ENCODE assay signal across 19 cellular contexts in genomic region chr17:59027750-59028149, GRCh38.
DNase-seq lines count a peak whose midpoint lies in the region; ATAC-seq, FAIRE-seq and TF ChIP-seq lines count a peak whose summit lies in the region.
"Had no signal": no experiment of that assay in that cellular context is flagged by ENCODE, and none has a peak within 500 bp of the region (broad histone marks: within the 10 kb centered on the region; RNA-seq: fewer than 3 reads in every experiment).

No MANE protein-coding gene starts in this region.

- no peaks in the 10 kb centered on the region for H3K79me2 ChIP-seq in HepG2 (ENCODE audit: insufficient read depth, low read length)

- H3K4ac ChIP-seq in mesenchymal stem cell (ENCODE audit: low read depth in 1 of 2, low read length in 2 of 2) = no peak overlapping the region

- H3K4me3 ChIP-seq in BLaER1 treated with 17β-estradiol and CSF1 and Interleukin-3, amounts not matched to agents 10 nM and 100 nM = no peak overlapping the region
- no peak overlapping the region for H3K4me3 ChIP-seq in CD8-positive, alpha-beta T cell (ENCODE audit: low read depth, low read length)
- H3K4me3 ChIP-seq in mesenchymal stem cell (ENCODE audit: insufficient read depth in 1 of 2, low read depth in 1 of 2, low read length in 2 of 2) (no peak overlapping the region), HepG2 (replicated peaks in 1 of 3; ENCODE audit: insufficient read depth in 1 of 3, low read depth in 2 of 3, low read length in 3 of 3) (no peak overlapping the region)

- H3K9me3 Mint-ChIP-seq in CD8-positive, alpha-beta T cell = no peaks in the 10 kb centered on the region
- H3K9me3 Mint-ChIP-seq in activated T-helper 17 cell treated with anti-CD3 and anti-CD28 coated beads, Interleukin-2, amount 50 U/mL, for 72 hours = no peaks in the 10 kb centered on the region
- H3K9me3 Mint-ChIP-seq in activated naive CD4-positive, alpha-beta T cell treated with anti-CD3 and anti-CD28 coated beads for 36 hours = no peaks in the 10 kb centered on the region
- H3K9me3 Mint-ChIP-seq: nephron; T-helper 2 cell treated with Interferon-gamma antibody and Interleukin-4, amounts not matched to agents 5 μg/mL and 100 μg/mL, for 36 hours had no signal

- no peak overlapping the region for H2AFZ ChIP-seq in mesenchymal stem cell (ENCODE audit: low read depth, low read length)
- no peak overlapping the region for H2AFZ ChIP-seq in HepG2 (ENCODE audit: low read length)

- H3K27me3 Mint-ChIP-seq in CD8-positive, alpha-beta T cell (ENCODE audit: low read depth) = no peaks in the 10 kb centered on the region
- no peaks in the 10 kb centered on the region for H3K27me3 Mint-ChIP-seq in activated T-helper 17 cell treated with anti-CD3 and anti-CD28 coated beads, Interleukin-2, amount 50 U/mL, for 72 hours
- no peaks in the 10 kb centered on the region for H3K27me3 Mint-ChIP-seq in activated naive CD4-positive, alpha-beta T cell treated with anti-CD3 and anti-CD28 coated beads for 36 hours (ENCODE audit: low read depth)

- no peaks in the 10 kb centered on the region; a peak in 1 of 22 replicates for H4K20me1 ChIP-seq in BLaER1 treated with 17β-estradiol and CSF1 and Interleukin-3, amounts not matched to agents 10 nM and 100 nM
- no peaks in the 10 kb centered on the region for H4K20me1 ChIP-seq in HepG2 (ENCODE audit: insufficient read depth, low read length)

- peaks cover 3% of the 10 kb centered on the region for H3K79me1 ChIP-seq in mesenchymal stem cell (replicated peaks; ENCODE audit: low read length, poor library complexity, severe bottlenecking)

- no peak overlapping the region for H3K27ac ChIP-seq in BLaER1 treated with 17β-estradiol and CSF1 and Interleukin-3, amounts not matched to agents 10 nM and 100 nM
- H3K27ac ChIP-seq in CD8-positive, alpha-beta T cell (ENCODE audit: low read depth, low read length) = no peak overlapping the region
- no peak overlapping the region for H3K27ac ChIP-seq in mesenchymal stem cell (ENCODE audit: low read length, poor library complexity, severe bottlenecking)
- no peak overlapping the region for H3K27ac ChIP-seq in HepG2 (ENCODE audit: extremely low read length, insufficient read depth, low read length)
- H3K27ac ChIP-seq: HL-60 had no signal

- peaks cover 44% of the 10 kb centered on the region for H3K36me3 Mint-ChIP-seq in CD8-positive, alpha-beta T cell
- H3K36me3 Mint-ChIP-seq in activated T-helper 17 cell treated with anti-CD3 and anti-CD28 coated beads, Interleukin-2, amount 50 U/mL, for 72 hours (ENCODE audit: low read depth) = peaks cover 80% of the 10 kb centered on the region
- H3K36me3 Mint-ChIP-seq in activated naive CD4-positive, alpha-beta T cell treated with anti-CD3 and anti-CD28 coated beads for 36 hours (ENCODE audit: low read depth) = peaks cover 17% of the 10 kb centered on the region

- BruUV-seq in HepG2 (replicated peaks; lab: Mats Ljungman, UMichigan) = no TSS peak

- TF ChIP-seq RAD21 in HepG2 (CRISPR knock-in tag; IDR thresholded peaks at IDR 0.05) = no peak

- H2BK12ac ChIP-seq in mesenchymal stem cell (ENCODE audit: low read length in 2 of 2) = no peak overlapping the region

- TF ChIP-seq POLR2A in HepG2 (IDR thresholded peaks at IDR 0.05; ENCODE audit: insufficient read depth in 1 of 2, low read depth in 2 of 2, low read length in 2 of 2) = no peak

- no peak for ATAC-seq in CD8-positive, alpha-beta T cell
- no peak for ATAC-seq in activated T-helper 17 cell treated with anti-CD3 and anti-CD28 coated beads, Interleukin-2, amount 50 U/mL, for 72 hours (replicated peaks)
- ATAC-seq in GM21367 (IDR thresholded peaks at IDR 0.05; ENCODE audit: unreplicated experiment) (no peak), HepG2 (no peak)

- FAIRE-seq in HepG2 (lab: Jason Lieb, UNC) = no peak

- no peak overlapping the region for H2AK5ac ChIP-seq in mesenchymal stem cell (ENCODE audit: low read length, severe bottlenecking)

- DNase-seq in CD8-positive, alpha-beta T cell = no peak
- peak; percentile 16 for DNase-seq in mesenchymal stem cell
- DNase-seq in activated effector memory CD4-positive, alpha-beta T cell treated with Interleukin-2 at 50 U/mL for 16 hours = no peak
- no peak for DNase-seq in activated naive CD4-positive, alpha-beta T cell treated with anti-CD3 and anti-CD28 coated beads for 36 hours
- DNase-seq in HepG2 (ENCODE audit: low spot score) = no peak
- DNase-seq: activated naive CD4-positive, alpha-beta T cell treated with anti-CD3 and anti-CD28 coated beads, Interleukin-2, amount 50 U/mL, for 16 hours; central memory CD4-positive, alpha-beta T cell; GDM1; H7; NCI-H187; NCI-H526 treated with DMSO at 0.1 percent for 48 hours; stimulated activated CD4-positive, alpha-beta T cell treated with anti-CD3 and anti-CD28 coated beads, Interleukin-4, amount 100 ng/mL, for 4 hours; stimulated activated naive CD4-positive, alpha-beta T cell had no signal

- no peak for TF ChIP-seq CTCF in CD8-positive, alpha-beta T cell (IDR thresholded peaks at IDR 0.05)
- no peak for TF ChIP-seq CTCF in HepG2 (CRISPR knock-in tag; IDR thresholded peaks at IDR 0.05)

- peaks cover 0 to 22% (median 5%) of the 10 kb centered on the region in 10 experiments; a peak in 11 of 20 replicates for H3K4me1 ChIP-seq in BLaER1 treated with 17β-estradiol and CSF1 and Interleukin-3, amounts not matched to agents 10 nM and 100 nM
- no peaks in the 10 kb centered on the region for H3K4me1 ChIP-seq in CD8-positive, alpha-beta T cell (ENCODE audit: insufficient read depth, low read length)
- H3K4me1 ChIP-seq in mesenchymal stem cell (ENCODE audit: control insufficient read depth, insufficient read depth, low read depth, low read length) (no peaks in the 10 kb centered on the region), HepG2 (ENCODE audit: insufficient read depth, low read length) (no peaks in the 10 kb centered on the region)

- CTCF ChIA-PET in CD8-positive, alpha-beta T cell (lab: Charles Lee) = no interaction called here
- CTCF ChIA-PET in activated naive CD4-positive, alpha-beta T cell treated with anti-CD3 and anti-CD28 coated beads for 36 hours (lab: Charles Lee) = no interaction called here
- CTCF ChIA-PET in HepG2 (lab: Yijun Ruan, JAX; ENCODE audit: low intra/inter-chr PET ratio, low total read pairs) = no interaction called here

- H3K14ac ChIP-seq in mesenchymal stem cell (ENCODE audit: low read length in 2 of 2) = no peak overlapping the region

- peak overlapping the region in 6 of 11 experiments; percentile 27 to 61 (median 35); a peak in 8 of 22 replicates for H3K4me2 ChIP-seq in BLaER1 treated with 17β-estradiol and CSF1 and Interleukin-3, amounts not matched to agents 10 nM and 100 nM
- H3K4me2 ChIP-seq in mesenchymal stem cell (ENCODE audit: low read length, poor library complexity, severe bottlenecking) = no peak overlapping the region
- H3K4me2 ChIP-seq in HepG2 (ENCODE audit: low read depth, low read length) = no peak overlapping the region

- no peak for TF ChIP-seq EP300 in HepG2 (IDR thresholded peaks at IDR 0.05; ENCODE audit: low read depth in 2 of 2, low read length in 2 of 2)
- TF ChIP-seq EP300 in HepG2 (CRISPR knock-in tag; IDR thresholded peaks at IDR 0.05; ENCODE audit: borderline replicate concordance) = no peak

- peak overlapping the region in 1 of 2 experiments; percentile 2 for H3K18ac ChIP-seq in mesenchymal stem cell (ENCODE audit: low read depth in 1 of 2, low read length in 2 of 2)

- H3K23ac ChIP-seq in mesenchymal stem cell (ENCODE audit: low read length in 2 of 2) = no peak overlapping the region

- no peaks in the 10 kb centered on the region for H3K27me3 ChIP-seq in BLaER1 treated with 17β-estradiol and CSF1 and Interleukin-3, amounts not matched to agents 10 nM and 100 nM
- no peaks in the 10 kb centered on the region for H3K27me3 ChIP-seq in CD8-positive, alpha-beta T cell (ENCODE audit: insufficient read depth, low read length)
- H3K27me3 ChIP-seq in mesenchymal stem cell (ENCODE audit: control insufficient read depth in 1 of 2, insufficient read depth in 1 of 2, low read length in 2 of 2) = no peaks in the 10 kb centered on the region
- H3K27me3 ChIP-seq in HepG2 (ENCODE audit: control insufficient read depth in 1 of 2, insufficient read depth in 2 of 2, low read length in 2 of 2) = no peaks in the 10 kb centered on the region

- no peak overlapping the region for H3K4me3 Mint-ChIP-seq in CD8-positive, alpha-beta T cell
- no peak overlapping the region for H3K4me3 Mint-ChIP-seq in activated T-helper 17 cell treated with anti-CD3 and anti-CD28 coated beads, Interleukin-2, amount 50 U/mL, for 72 hours
- H3K4me3 Mint-ChIP-seq in activated naive CD4-positive, alpha-beta T cell treated with anti-CD3 and anti-CD28 coated beads for 36 hours = no peak overlapping the region
- H3K4me3 Mint-ChIP-seq: nephron; T-helper 2 cell treated with Interferon-gamma antibody and Interleukin-4, amounts not matched to agents 5 μg/mL and 100 μg/mL, for 36 hours had no signal

- intact Hi-C loops in CD8-positive, alpha-beta T cell (cut with DNase I, micrococcal nuclease) = no loop called here
- intact Hi-C loops in activated naive CD4-positive, alpha-beta T cell treated with anti-CD3 and anti-CD28 coated beads for 36 hours (cut with micrococcal nuclease) = no loop called here
- intact Hi-C loops in HepG2 (cut with micrococcal nuclease; ENCODE audit: unreplicated experiment) = no loop called here

- peak overlapping the region; percentile 56 for H3K27ac Mint-ChIP-seq in CD8-positive, alpha-beta T cell
- peak overlapping the region; percentile 58 for H3K27ac Mint-ChIP-seq in activated T-helper 17 cell treated with anti-CD3 and anti-CD28 coated beads, Interleukin-2, amount 50 U/mL, for 72 hours
- H3K27ac Mint-ChIP-seq in activated naive CD4-positive, alpha-beta T cell treated with anti-CD3 and anti-CD28 coated beads for 36 hours = no peak overlapping the region
- H3K27ac Mint-ChIP-seq: T-helper 2 cell treated with Interferon-gamma antibody and Interleukin-4, amounts not matched to agents 5 μg/mL and 100 μg/mL, for 36 hours had no signal

- no peak overlapping the region for H4K91ac ChIP-seq in mesenchymal stem cell (ENCODE audit: low read length)

- H2BK120ac ChIP-seq in mesenchymal stem cell (ENCODE audit: low read depth, low read length) = no peak overlapping the region

- POLR2A ChIA-PET in CD8-positive, alpha-beta T cell (lab: Charles Lee) = no interaction called here
- POLR2A ChIA-PET in HepG2 (lab: Yijun Ruan, JAX) = no interaction called here

- no peak overlapping the region for H4K8ac ChIP-seq in mesenchymal stem cell (ENCODE audit: low read length)

- 77% methylated on average over 4 of the region's 4 CpGs for WGBS in mesenchymal stem cell
- 93% methylated on average over 4 of the region's 4 CpGs for WGBS in HepG2 (ENCODE audit: low lambda C conversion rate)

- H3K4me1 Mint-ChIP-seq in CD8-positive, alpha-beta T cell (ENCODE audit: low read depth) = no peaks in the 10 kb centered on the region
- H3K4me1 Mint-ChIP-seq in activated T-helper 17 cell treated with anti-CD3 and anti-CD28 coated beads, Interleukin-2, amount 50 U/mL, for 72 hours = peaks cover 10% of the 10 kb centered on the region
- peaks cover 5% of the 10 kb centered on the region for H3K4me1 Mint-ChIP-seq in activated naive CD4-positive, alpha-beta T cell treated with anti-CD3 and anti-CD28 coated beads for 36 hours (ENCODE audit: low read depth)
- H3K4me1 Mint-ChIP-seq: nephron had no signal

- H3K9ac ChIP-seq in BLaER1 treated with 17β-estradiol and CSF1 and Interleukin-3, amounts not matched to agents 10 nM and 100 nM = no peak overlapping the region
- H3K9ac ChIP-seq in mesenchymal stem cell (ENCODE audit: low read length) (no peak overlapping the region), HepG2 (ENCODE audit: insufficient read depth, low read depth, low read length) (no peak overlapping the region)

- no peaks in the 10 kb centered on the region for H3K9me3 ChIP-seq in BLaER1 treated with 17β-estradiol and CSF1 and Interleukin-3, amounts not matched to agents 10 nM and 100 nM (replicated peaks in 1 of 11)
- no peaks in the 10 kb centered on the region for H3K9me3 ChIP-seq in CD8-positive, alpha-beta T cell (ENCODE audit: low read length)
- H3K9me3 ChIP-seq in mesenchymal stem cell (ENCODE audit: control insufficient read depth, low read length) (no peaks in the 10 kb centered on the region), HepG2 (ENCODE audit: low read length) (no peaks in the 10 kb centered on the region)

- H2BK15ac ChIP-seq in mesenchymal stem cell (ENCODE audit: low read depth, poor library complexity, severe bottlenecking) = no peak overlapping the region

- peaks cover 28 to 80% (median 53%) of the 10 kb centered on the region in 11 experiments; a peak in 21 of 22 replicates for H3K36me3 ChIP-seq in BLaER1 treated with 17β-estradiol and CSF1 and Interleukin-3, amounts not matched to agents 10 nM and 100 nM
- H3K36me3 ChIP-seq in CD8-positive, alpha-beta T cell (ENCODE audit: insufficient read depth, low read length) = peaks cover 11% of the 10 kb centered on the region
- H3K36me3 ChIP-seq in mesenchymal stem cell (ENCODE audit: control insufficient read depth in 1 of 2, insufficient read depth in 2 of 2, low read depth in 1 of 2, low read length in 2 of 2) (peaks cover 3 to 39% of the 10 kb centered on the region in 2 experiments), HepG2 (replicated peaks in 1 of 2; ENCODE audit: control insufficient read depth in 1 of 2, insufficient read depth in 2 of 2, low read length in 2 of 2) (peaks cover 6 to 23% of the 10 kb centered on the region in 2 experiments)

- no peak overlapping the region for H2BK5ac ChIP-seq in mesenchymal stem cell (ENCODE audit: low read depth, low read length, poor library complexity, severe bottlenecking)

- in situ Hi-C loops in HepG2 (cut with HindIII; ENCODE audit: extremely low pct_ligation_motif_present, low pct_unique_long_range_greater_than_20kb) = no loop called here

Comparison
In these comparisons a context has a peak if more than half of its experiments do, and no peak if none do; other contexts are left out.
1. H3K4me2 ChIP-seq: peak in BLaER1 treated with 17β-estradiol and CSF1 and Interleukin-3, amounts not matched to agents 10 nM and 100 nM (6 of 11); none in mesenchymal stem cell (single experiment) and HepG2 (single experiment).